ENCODE assay signal across 13 cellular contexts in genomic region chr3:172476339-172476738, GRCh38. TPM values are rescaled to one million over a fixed set of nuclear protein-coding genes. Genes with fewer than 3 reads are reported as not detected.
DNase-seq lines count a peak whose midpoint lies in the region; ATAC-seq and TF ChIP-seq lines count a peak whose summit lies in the region.
"Had no signal": no experiment of that assay in that cellular context is flagged by ENCODE, and none has a peak within 500 bp of the region (broad histone marks: within the 10 kb centered on the region; RNA-seq: fewer than 3 reads in every experiment).

No MANE protein-coding gene starts in this region.

- H3K4me1 ChIP-seq in H9 (ENCODE audit: insufficient read depth, low read length) (no peaks in the 10 kb centered on the region), colonic mucosa (no peaks in the 10 kb centered on the region)

- no peaks in the 10 kb centered on the region for H4K20me1 ChIP-seq in H9 (ENCODE audit: control insufficient read depth, insufficient read depth, insufficient read length)

- H3K9me3 ChIP-seq in H9 (ENCODE audit: control insufficient read depth, low read depth, low read length) (no peaks in the 10 kb centered on the region), colonic mucosa (no peaks in the 10 kb centered on the region)

- no peak overlapping the region for H2AK5ac ChIP-seq in H9 (ENCODE audit: insufficient read length, low read length)

- peak; percentile 26 for DNase-seq in NCI-H146 (lab: John Stamatoyannopoulos, UW)
- DNase-seq in NCI-H146 treated with DMSO at 0.1 percent for 48 hours (lab: John Stamatoyannopoulos, UW; ENCODE audit: unreplicated experiment) = no peak
- DNase-seq in NCI-H774 (lab: John Stamatoyannopoulos, UW) = peak; percentile 14
- DNase-seq in dermis blood vessel endothelial cell = peak; percentile 11
- no peak for DNase-seq in neural crest cell (ENCODE audit: low read depth, low spot score)
- DNase-seq in H9 = no peak
- DNase-seq in colonic mucosa = no peak
- DNase-seq: 8988T, caudate nucleus, islet precursor cell, NCI-H1092 treated with DMSO at 0.1 percent for 48 hours had no signal

- no peak overlapping the region for H3K18ac ChIP-seq in H9 (ENCODE audit: insufficient read length, low read depth, low read length)

- no peak overlapping the region for H2BK12ac ChIP-seq in H9 (ENCODE audit: insufficient read length, low read depth, low read length)

- no peak overlapping the region for H3K27ac ChIP-seq in H9 (ENCODE audit: insufficient read length, low read depth, low read length)
- H3K27ac ChIP-seq in colonic mucosa = no peak overlapping the region

- H3K4me1 Mint-ChIP-seq in neural crest cell = peaks cover 14% of the 10 kb centered on the region
- H3K4me1 Mint-ChIP-seq in H9 = peaks cover 10 to 13% of the 10 kb centered on the region in 2 experiments

- H3K79me1 ChIP-seq in H9 (ENCODE audit: insufficient read depth, low read depth, low read length, poor library complexity, severe bottlenecking) = no peaks in the 10 kb centered on the region

- H3K14ac ChIP-seq in H9 (ENCODE audit: insufficient read depth, low read length) = no peak overlapping the region

- peak overlapping the region; percentile 84 for H3K4me3 Mint-ChIP-seq in neural crest cell
- H3K4me3 Mint-ChIP-seq in H9 = peak overlapping the region in 1 of 2 experiments; percentile 76; a peak in 2 of 5 replicates

- H3K27me3 Mint-ChIP-seq in neural crest cell (ENCODE audit: low read depth) = no peaks in the 10 kb centered on the region
- no peaks in the 10 kb centered on the region; the same call in 1 of the 2 replicates for H3K27me3 Mint-ChIP-seq in H9 (ENCODE audit: low read depth)

- H4K5ac ChIP-seq in H9 (ENCODE audit: insufficient read length, low read depth, low read length) = no peak overlapping the region

- H3K36me3 Mint-ChIP-seq in neural crest cell (ENCODE audit: low read depth) (no peaks in the 10 kb centered on the region), H9 (ENCODE audit: insufficient read depth in 1 of 3, low read depth in 3 of 3) (peaks cover 0 to 6% (median 2%) of the 10 kb centered on the region in 3 experiments; a peak in 1 of 7 replicates)

- H3K9me3 Mint-ChIP-seq in neural crest cell = peaks cover 2% of the 10 kb centered on the region
- peaks cover 6 to 7% of the 10 kb centered on the region in 2 experiments; a peak in 3 of 5 replicates for H3K9me3 Mint-ChIP-seq in H9

- no CpG with 5 or more reads among the region's 5 CpGs for WGBS in H9 (ENCODE audit: extremely low coverage, insufficient read length, low lambda C conversion rate)

- H3K27me3 ChIP-seq in H9 (ENCODE audit: insufficient read depth, low read length) (no peaks in the 10 kb centered on the region), colonic mucosa (no peaks in the 10 kb centered on the region)

- no peaks in the 10 kb centered on the region for H3K36me3 ChIP-seq in colonic mucosa

- H3T11ph ChIP-seq in H9 (ENCODE audit: low read length) = no peak overlapping the region

- no peak for ATAC-seq in GM18520 (IDR thresholded peaks at IDR 0.05; ENCODE audit: unreplicated experiment)

- no peak overlapping the region for H3K56ac ChIP-seq in H9 (ENCODE audit: insufficient read length, low read depth, low read length)

- no peak overlapping the region for H3K4me3 ChIP-seq in colonic mucosa

- H2BK20ac ChIP-seq in H9 (ENCODE audit: low read depth, low read length, poor library complexity, severe bottlenecking) = no peak overlapping the region

- intact Hi-C loops in colonic mucosa (cut with DNase I) = loop anchor here (10.0 kb wide), 2 partner anchors 122 to 832 kb away; no protein-coding TSS in a partner anchor

- H3K9ac ChIP-seq in H9 (ENCODE audit: extremely low read depth, insufficient read length, low read length) (no peak overlapping the region), colonic mucosa (ENCODE audit: low read depth in 2 of 2, low read length in 2 of 2) (no peak overlapping the region)

- no peak overlapping the region for H2AFZ ChIP-seq in H9 (ENCODE audit: low read length)

- no peak overlapping the region for H4K8ac ChIP-seq in H9 (replicated peaks; ENCODE audit: insufficient read length, low read depth, low read length)

- no peak overlapping the region for H3K27ac Mint-ChIP-seq in neural crest cell (ENCODE audit: unreplicated experiment)
- no peak overlapping the region for H3K27ac Mint-ChIP-seq in H9

- no peaks in the 10 kb centered on the region for H3K23me2 ChIP-seq in H9 (ENCODE audit: insufficient read length, low read depth, low read length, poor library complexity, severe bottlenecking)

- H2BK120ac ChIP-seq in H9 (ENCODE audit: low read depth, low read length, poor library complexity, severe bottlenecking) = no peak overlapping the region

- no peak overlapping the region for H4K91ac ChIP-seq in H9 (ENCODE audit: insufficient read length, low read depth, low read length)

- no peak overlapping the region for H3K4me2 ChIP-seq in H9 (ENCODE audit: insufficient read depth, insufficient read length, low read length)

- TF ChIP-seq CTCF in neural crest cell (conservative IDR thresholded peaks at IDR 0.05) (no peak), H9 (conservative IDR thresholded peaks at IDR 0.05) (no peak), colonic mucosa (IDR thresholded peaks at IDR 0.05) (no peak)

- no peak overlapping the region for H2BK15ac ChIP-seq in H9 (ENCODE audit: low read depth, low read length)

- H3K79me2 ChIP-seq in H9 (ENCODE audit: insufficient read depth, low read length) = no peaks in the 10 kb centered on the region

- H3K4ac ChIP-seq in H9 (ENCODE audit: low read depth, low read length) = no peak overlapping the region

- no peak overlapping the region for H2BK5ac ChIP-seq in H9 (ENCODE audit: insufficient read length, low read length)

- no peak overlapping the region for H3K23ac ChIP-seq in H9 (ENCODE audit: insufficient read length, low read depth, low read length)

RNA-seq across cellular contexts. Expression of gene GHSR, which starts 28.1 kb away (rescaled TPM):
- not detected in 2 replicates for total RNA-seq in dermis blood vessel endothelial cell
- total RNA-seq in neural crest cell = not detected in 2 replicates
- not detected in 2 replicates for total RNA-seq in H9 (2021)
- not detected for total RNA-seq in colonic mucosa
- total RNA-seq: ureter had no signal

RNA-seq across cellular contexts. Expression of gene TNFSF10, which starts 46.9 kb away (rescaled TPM):
- total RNA-seq in dermis blood vessel endothelial cell (169 and 180 TPM in 2 replicates), neural crest cell (not detected in 2 replicates), H9 (2021) (not detected in 2 replicates), colonic mucosa (100 to 1,000 TPM in 1 of 2 donors, 10 to 100 TPM in 1; 57.2 to 118 TPM)

Comparison
In these comparisons a context has a peak if more than half of its experiments do, and no peak if none do; other contexts are left out.
1. DNase-seq: peak in NCI-H146 (single experiment), NCI-H774 (single experiment) and dermis blood vessel endothelial cell (single experiment); none in NCI-H146 treated with DMSO at 0.1 percent for 48 hours (single experiment), neural crest cell (single experiment), H9 (single experiment) and colonic mucosa (single experiment).
2. RNA of gene TNFSF10, which starts 46.9 kb away (total RNA-seq): 169 to 180 TPM in dermis blood vessel endothelial cell and 57.2 to 118 TPM in colonic mucosa; not detected in neural crest cell and not detected in H9; every median in the first group is over 10 times any median in the second.